In genomic region chr2:150400849-150401248, GRCh38 we compare ENCODE assay signal across 19 cellular contexts.
DNase-seq lines count a peak whose midpoint lies in the region; ATAC-seq, FAIRE-seq and TF ChIP-seq lines count a peak whose summit lies in the region.
"Had no signal": no experiment of that assay in that cellular context is flagged by ENCODE, and none has a peak within 500 bp of the region (broad histone marks: within the 10 kb centered on the region; RNA-seq: fewer than 3 reads in every experiment).

No MANE protein-coding gene starts in this region.

- POLR2A ChIA-PET in H1 (lab: Charles Lee; ENCODE audit: partially characterized antibody) = no interaction called here
- POLR2A ChIA-PET in activated CD4-positive, alpha-beta T cell treated with anti-CD3 and anti-CD28 coated beads for 36 hours (lab: Charles Lee) = no interaction called here

- H2BK5ac ChIP-seq in H1 (ENCODE audit: low read depth, low read length) = no peak overlapping the region

- H4K5ac ChIP-seq in H1 (ENCODE audit: insufficient read length, low read depth, low read length) = no peak overlapping the region

- H3K4me3 ChIP-seq in H1 (ENCODE audit: extremely low read depth in 1 of 4, insufficient read depth in 2 of 4, low read depth in 3 of 4, low read length in 4 of 4) = no peak overlapping the region
- no peak overlapping the region for H3K4me3 ChIP-seq in osteoblast (ENCODE audit: insufficient read depth, low read length)
- H3K4me3 ChIP-seq: BLaER1, PC-9 had no signal

- no peak overlapping the region for H3K18ac ChIP-seq in H1 (ENCODE audit: extremely low read depth, low read length)

- no peaks in the 10 kb centered on the region; a peak in 1 of 8 replicates for H3K36me3 ChIP-seq in H1 (ENCODE audit: control insufficient read depth in 2 of 4, insufficient read depth in 4 of 4, low read length in 3 of 4)
- no peaks in the 10 kb centered on the region for H3K36me3 ChIP-seq in osteoblast (ENCODE audit: insufficient read depth, low read length)
- H3K36me3 ChIP-seq: BLaER1 had no signal

- no peak for TF ChIP-seq POLR2A in H1 (IDR thresholded peaks at IDR 0.05; ENCODE audit: control extremely low read depth in 1 of 2, low read depth in 2 of 2, low read length in 2 of 2)

- H3K9me3 Mint-ChIP-seq in activated CD4-positive, alpha-beta T cell treated with anti-CD3 and anti-CD28 coated beads for 36 hours (ENCODE audit: low read depth) = no peaks in the 10 kb centered on the region

- H2BK12ac ChIP-seq in H1 (ENCODE audit: low read depth, low read length) = no peak overlapping the region

- no peak overlapping the region for H3K4me3 Mint-ChIP-seq in activated CD4-positive, alpha-beta T cell treated with anti-CD3 and anti-CD28 coated beads for 36 hours
- H3K4me3 Mint-ChIP-seq: CD8-positive, alpha-beta memory T cell had no signal

- intact Hi-C loops in activated CD4-positive, alpha-beta T cell treated with anti-CD3 and anti-CD28 coated beads for 36 hours (cut with DNase I, micrococcal nuclease) = no loop called here

- H3K27me3 Mint-ChIP-seq in activated CD4-positive, alpha-beta T cell treated with anti-CD3 and anti-CD28 coated beads for 36 hours = no peaks in the 10 kb centered on the region
- H3K27me3 Mint-ChIP-seq: CD8-positive, alpha-beta memory T cell had no signal

- H3K4ac ChIP-seq in H1 (replicated peaks; ENCODE audit: insufficient read length, low read depth, low read length) = no peak overlapping the region

- H3K79me2 ChIP-seq in H1 (ENCODE audit: control insufficient read depth in 1 of 2, insufficient read depth in 2 of 2, low read length in 2 of 2) = no peaks in the 10 kb centered on the region
- no peaks in the 10 kb centered on the region for H3K79me2 ChIP-seq in osteoblast (ENCODE audit: insufficient read depth, low read length)

- H2BK120ac ChIP-seq in H1 (replicated peaks; ENCODE audit: low read depth, low read length) = no peak overlapping the region

- CTCF ChIA-PET in H1 (lab: Charles Lee; ENCODE audit: partially characterized antibody) = interaction anchor here (0.6 kb wide), 1 partner anchor 9 kb away, joined by 3 read pairs; no protein-coding TSS in a partner anchor
- CTCF ChIA-PET in activated CD4-positive, alpha-beta T cell treated with anti-CD3 and anti-CD28 coated beads for 36 hours (lab: Charles Lee) = no interaction called here

- no peak for TF ChIP-seq CTCF in H1 (IDR thresholded peaks at IDR 0.05; ENCODE audit: control extremely low read depth in 1 of 3, insufficient read depth in 1 of 3, low read depth in 1 of 3, low read length in 3 of 3)
- no peak for TF ChIP-seq CTCF in osteoblast (IDR thresholded peaks at IDR 0.05; ENCODE audit: extremely low read depth, low read depth, low read length)

- H3K9me3 ChIP-seq in H1 (ENCODE audit: insufficient read depth in 2 of 2, low read depth in 1 of 2, low read length in 1 of 2) = no peaks in the 10 kb centered on the region; a peak in 1 of 4 replicates
- H3K9me3 ChIP-seq in osteoblast (ENCODE audit: low read depth, low read length) = no peaks in the 10 kb centered on the region
- H3K9me3 ChIP-seq: BLaER1, SK-N-SH had no signal

- H3K56ac ChIP-seq in H1 (replicated peaks; ENCODE audit: insufficient read length, low read depth, low read length) = no peak overlapping the region

- no peak overlapping the region for H3K9ac ChIP-seq in H1 (replicated peaks in 1 of 4; ENCODE audit: extremely low read depth in 1 of 4, low read depth in 3 of 4, low read length in 3 of 4)
- H3K9ac ChIP-seq: BLaER1, SK-N-SH had no signal

- no peak overlapping the region for H3K27ac Mint-ChIP-seq in activated CD4-positive, alpha-beta T cell treated with anti-CD3 and anti-CD28 coated beads for 36 hours

- H3K27me3 ChIP-seq in H1 (replicated peaks in 1 of 4; ENCODE audit: control insufficient read depth in 3 of 4, extremely low read depth in 1 of 4, insufficient read depth in 3 of 4, low read length in 3 of 4) (no peaks in the 10 kb centered on the region), osteoblast (ENCODE audit: insufficient read depth, low read length) (no peaks in the 10 kb centered on the region)
- H3K27me3 ChIP-seq: BLaER1 had no signal

- no peak overlapping the region for H4K91ac ChIP-seq in H1 (replicated peaks; ENCODE audit: insufficient read length, low read length)

- no peaks in the 10 kb centered on the region for H3K79me1 ChIP-seq in H1 (ENCODE audit: low read depth, low read length)

- no peak overlapping the region for H2AK5ac ChIP-seq in H1 (ENCODE audit: low read depth, low read length)

- H2AFZ ChIP-seq in H1 (ENCODE audit: low read length) (0 out of 2 replicates have a peak overlapping the region, but pooled peaks have one; percentile 8), osteoblast (ENCODE audit: low read length) (peak overlapping the region; percentile 66)
- H2AFZ ChIP-seq: PC-9 had no signal

- H4K20me1 ChIP-seq in H1 (replicated peaks in 1 of 2; ENCODE audit: control insufficient read depth in 1 of 2, insufficient read depth in 2 of 2, low read length in 2 of 2) (no peaks in the 10 kb centered on the region), osteoblast (ENCODE audit: insufficient read depth, low read length) (no peaks in the 10 kb centered on the region)
- H4K20me1 ChIP-seq: BLaER1 had no signal

- H3K36me3 Mint-ChIP-seq in activated CD4-positive, alpha-beta T cell treated with anti-CD3 and anti-CD28 coated beads for 36 hours (ENCODE audit: low read depth) = no peaks in the 10 kb centered on the region
- H3K36me3 Mint-ChIP-seq: CD8-positive, alpha-beta memory T cell had no signal

- no peak overlapping the region for H4K8ac ChIP-seq in H1 (ENCODE audit: extremely low read depth, insufficient read depth, low read length)

- no peak overlapping the region for H3K23ac ChIP-seq in H1 (ENCODE audit: insufficient read length)

- H3K23me2 ChIP-seq in H1 (ENCODE audit: low read depth, low read length) = no peaks in the 10 kb centered on the region

- DNase-seq in NCI-H2171 treated with DMSO at 0.1 percent for 48 hours (lab: John Stamatoyannopoulos, UW) = peak; percentile 26
- DNase-seq in NCI-H2171 (lab: John Stamatoyannopoulos, UW) = no peak
- DNase-seq in Kasumi-1 (lab: John Stamatoyannopoulos, UW) = peak; percentile 47 to 60
- DNase-seq in H1 (ENCODE audit: low read depth in 1 of 2, low spot score in 2 of 2) = no peak
- no peak for DNase-seq in osteoblast (ENCODE audit: insufficient read length, low spot score, missing footprints)
- no peak for DNase-seq in T-helper 2 cell
- no peak for DNase-seq in activated CD4-positive, alpha-beta T cell treated with anti-CD3 and anti-CD28 coated beads for 36 hours
- DNase-seq: CD8-positive, alpha-beta memory T cell; DMS 273 treated with DMSO at 0.1 percent for 48 hours; H7; NCI-H146; NCI-H2107; NCI-H69; PC-9; SK-N-SH had no signal

- WGBS in H1 (ENCODE audit: extremely low coverage in 1 of 2, insufficient coverage in 1 of 2, insufficient read length in 1 of 2, insufficient replicate concordance in 2 of 2, low coverage in 1 of 2, low lambda C conversion rate in 2 of 2, missing lambda C conversion rate in 1 of 2), 2 experiments = 92% methylated on average over 2 of the region's 2 CpGs; no CpG with 5 or more reads in 1 of the 2 experiments

- no peak overlapping the region for H2BK20ac ChIP-seq in H1 (ENCODE audit: low read length)

- H3K14ac ChIP-seq in H1 (ENCODE audit: insufficient read length) = no peak overlapping the region

- ATAC-seq in HG03460 (IDR thresholded peaks at IDR 0.05; ENCODE audit: unreplicated experiment) = no peak
- ATAC-seq in activated CD4-positive, alpha-beta T cell treated with anti-CD3 and anti-CD28 coated beads for 36 hours = no peak
- ATAC-seq: HepG2 had no signal

- H2BK15ac ChIP-seq in H1 (ENCODE audit: low read length) = no peak overlapping the region

- TF ChIP-seq EP300 in H1 (IDR thresholded peaks at IDR 0.05; ENCODE audit: borderline replicate concordance in 1 of 2, low read depth in 2 of 2, low read length in 2 of 2) = no peak

- no peaks in the 10 kb centered on the region for H3K4me1 Mint-ChIP-seq in activated CD4-positive, alpha-beta T cell treated with anti-CD3 and anti-CD28 coated beads for 36 hours
- H3K4me1 Mint-ChIP-seq: CD8-positive, alpha-beta memory T cell had no signal

- no peak overlapping the region for H3K4me2 ChIP-seq in H1 (ENCODE audit: insufficient read depth in 1 of 2, low read depth in 2 of 2, low read length in 2 of 2)
- H3K4me2 ChIP-seq in osteoblast (ENCODE audit: insufficient read depth, low read length) = no peak overlapping the region
- H3K4me2 ChIP-seq: BLaER1, PC-9, SK-N-SH had no signal

- H3K4me1 ChIP-seq in H1 (replicated peaks in 1 of 4; ENCODE audit: control insufficient read depth in 3 of 4, insufficient read depth in 4 of 4, low read length in 3 of 4) (no peaks in the 10 kb centered on the region; a peak in 1 of 7 replicates), osteoblast (ENCODE audit: insufficient read depth, low read length) (no peaks in the 10 kb centered on the region)
- H3K4me1 ChIP-seq: BLaER1 had no signal

- no peak overlapping the region for H3K27ac ChIP-seq in H1 (ENCODE audit: low read depth, low read length)
- H3K27ac ChIP-seq in osteoblast (ENCODE audit: low read depth, low read length) = no peak overlapping the region
- H3K27ac ChIP-seq: 22Rv1, BLaER1, PC-9 had no signal

- TF ChIP-seq RAD21 in H1 (IDR thresholded peaks at IDR 0.05 in 1 of 2, conservative IDR thresholded peaks at IDR 0.05 in 1 of 2; ENCODE audit: low read depth in 2 of 2, low read length in 2 of 2) = no peak

- no peak for FAIRE-seq in H1 (lab: Jason Lieb, UNC)
- FAIRE-seq: HepG2 had no signal

TF ChIP-seq in H1, 55 proteins besides CTCF, POLR2A, EP300 and RAD21 (continues in another document):
- no peak for TF ChIP-seq BRCA1 (IDR thresholded peaks at IDR 0.05; ENCODE audit: low read depth, low read length)
- no peak for TF ChIP-seq CHD2 (IDR thresholded peaks at IDR 0.05; ENCODE audit: low read length)
- no peak for TF ChIP-seq RFX5 (IDR thresholded peaks at IDR 0.05; ENCODE audit: borderline replicate concordance, low read depth, low read length)

Comparison
In these comparisons a context has a peak if more than half of its experiments do, and no peak if none do; other contexts are left out.
1. DNase-seq: peak in NCI-H2171 treated with DMSO at 0.1 percent for 48 hours (single experiment) and Kasumi-1 (2 of 2); none in NCI-H2171 (single experiment), H1 (0 of 2), osteoblast (single experiment), T-helper 2 cell (0 of 5) and activated CD4-positive, alpha-beta T cell treated with anti-CD3 and anti-CD28 coated beads for 36 hours (single experiment).